ENCODE assay signal across 1 cellular context in genomic region chr7:138164804-138165203, GRCh38.
A peak's percentile ranks its signal among the peaks of the same experiment; 100 is the strongest.
TF ChIP-seq lines count a peak whose summit lies in the region.

No MANE protein-coding gene starts in this region.

TF ChIP-seq in HepG2, 621 proteins besides CTCF, POLR2A, EP300 and RAD21 (continued from another document):
- 0 out of 2 replicates have a peak, but pooled peaks have one; percentile 57 for TF ChIP-seq ZNF280D (CRISPR knock-in tag; IDR thresholded peaks at IDR 0.05)
- no peak for TF ChIP-seq ZNF180 (CRISPR knock-in tag; IDR thresholded peaks at IDR 0.05; ENCODE audit: borderline replicate concordance, low read depth)
- no peak for TF ChIP-seq MYNN (CRISPR knock-in tag; IDR thresholded peaks at IDR 0.05; ENCODE audit: low read depth)
- TF ChIP-seq SRSF9 (IDR thresholded peaks at IDR 0.05; ENCODE audit: borderline replicate concordance, insufficient read depth, low read depth, low read length, poor library complexity, severe bottlenecking): no peak
- peak; percentile 98 for TF ChIP-seq TP53 (CRISPR knock-in tag; conservative IDR thresholded peaks at IDR 0.05)
- no peak for TF ChIP-seq XRCC5 (optimal IDR thresholded peaks at IDR 0.05; ENCODE audit: low read length)
- no peak for TF ChIP-seq PATZ1 (CRISPR knock-in tag; IDR thresholded peaks at IDR 0.05)
- TF ChIP-seq SETDB1 (CRISPR knock-in tag; IDR thresholded peaks at IDR 0.05; ENCODE audit: borderline replicate concordance): peak; percentile 90; the same call in 1 of the 2 replicates
- no peak for TF ChIP-seq ZBTB7B (CRISPR knock-in tag; IDR thresholded peaks at IDR 0.05)
- peak; percentile 100 for TF ChIP-seq ZNF780A (CRISPR knock-in tag; IDR thresholded peaks at IDR 0.05)
- peak; percentile 96 for TF ChIP-seq ZFP36 (IDR thresholded peaks at IDR 0.05; ENCODE audit: borderline replicate concordance, low read depth, low read length, partially characterized antibody)
- no peak for TF ChIP-seq ZNF616 (CRISPR knock-in tag; IDR thresholded peaks at IDR 0.05; ENCODE audit: low read depth)
- TF ChIP-seq HDAC6 (IDR thresholded peaks at IDR 0.05; ENCODE audit: low read depth, low read length): no peak
- TF ChIP-seq GTF3A (CRISPR knock-in tag; conservative IDR thresholded peaks at IDR 0.05): no peak
- TF ChIP-seq ZNF563 (CRISPR knock-in tag; IDR thresholded peaks at IDR 0.05): no peak
- no peak for TF ChIP-seq SMARCE1 (IDR thresholded peaks at IDR 0.05; ENCODE audit: borderline replicate concordance)
- no peak for TF ChIP-seq ZNF251 (CRISPR knock-in tag; IDR thresholded peaks at IDR 0.05)
- TF ChIP-seq, protein P1, sequence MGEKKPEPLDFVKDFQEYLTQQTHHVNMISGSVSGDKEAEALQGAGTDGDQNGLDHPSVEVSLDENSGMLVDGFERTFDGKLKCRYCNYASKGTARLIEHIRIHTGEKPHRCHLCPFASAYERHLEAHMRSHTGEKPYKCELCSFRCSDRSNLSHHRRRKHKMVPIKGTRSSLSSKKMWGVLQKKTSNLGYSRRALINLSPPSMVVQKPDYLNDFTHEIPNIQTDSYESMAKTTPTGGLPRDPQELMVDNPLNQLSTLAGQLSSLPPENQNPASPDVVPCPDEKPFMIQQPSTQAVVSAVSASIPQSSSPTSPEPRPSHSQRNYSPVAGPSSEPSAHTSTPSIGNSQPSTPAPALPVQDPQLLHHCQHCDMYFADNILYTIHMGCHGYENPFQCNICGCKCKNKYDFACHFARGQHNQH (CRISPR knock-in tag; IDR thresholded peaks at IDR 0.05): no peak
- no peak for TF ChIP-seq KLF9 (CRISPR knock-in tag; IDR thresholded peaks at IDR 0.05; ENCODE audit: low read depth)
